Comparison of ENCODE assay signal across 1 cellular context in the genomic region with DNA sequence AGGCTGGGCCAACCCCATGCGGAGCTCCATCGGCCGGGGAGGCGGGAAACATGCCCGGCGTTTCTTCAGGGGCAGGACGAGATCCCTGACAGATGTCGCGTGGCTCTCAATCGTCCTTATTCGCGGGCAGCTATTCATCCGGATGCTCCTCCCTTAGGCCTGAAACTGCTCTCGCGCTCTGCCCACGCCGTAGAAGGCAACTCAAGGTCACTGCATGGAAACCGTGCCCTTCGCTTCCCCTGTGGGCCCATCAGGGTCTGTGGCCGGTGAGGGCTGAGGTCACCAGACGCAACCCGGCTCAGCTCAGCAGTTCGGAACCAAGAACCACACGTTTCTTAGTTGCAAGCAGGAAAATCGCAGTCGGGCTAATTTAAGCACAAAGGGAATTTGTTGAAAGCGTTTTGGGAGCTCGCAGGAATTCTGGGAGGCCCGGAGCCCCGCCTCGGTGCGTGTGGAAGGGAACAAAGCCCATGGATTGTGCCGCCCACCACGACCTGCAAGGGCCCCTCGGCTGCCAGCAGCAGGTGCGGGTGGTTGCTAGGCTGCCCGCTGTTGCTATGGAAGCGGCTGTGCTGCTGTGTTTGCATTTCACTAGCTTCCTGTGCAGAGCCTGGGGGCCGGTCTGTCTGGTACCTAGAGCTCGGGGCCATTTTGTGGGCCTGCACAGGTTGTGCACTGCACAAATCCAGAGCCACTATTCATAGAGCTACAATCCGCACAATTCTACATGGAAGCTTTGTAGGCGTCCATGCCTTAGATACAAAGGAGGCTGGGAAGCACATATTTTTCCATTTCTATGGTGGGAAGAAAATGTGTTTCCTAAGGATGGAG.
TF ChIP-seq lines count a peak whose summit lies in the region.

No MANE protein-coding gene starts in this region.

TF ChIP-seq in K562, 482 proteins besides CTCF, POLR2A, EP300 and RAD21:
- TF ChIP-seq, protein P1, sequence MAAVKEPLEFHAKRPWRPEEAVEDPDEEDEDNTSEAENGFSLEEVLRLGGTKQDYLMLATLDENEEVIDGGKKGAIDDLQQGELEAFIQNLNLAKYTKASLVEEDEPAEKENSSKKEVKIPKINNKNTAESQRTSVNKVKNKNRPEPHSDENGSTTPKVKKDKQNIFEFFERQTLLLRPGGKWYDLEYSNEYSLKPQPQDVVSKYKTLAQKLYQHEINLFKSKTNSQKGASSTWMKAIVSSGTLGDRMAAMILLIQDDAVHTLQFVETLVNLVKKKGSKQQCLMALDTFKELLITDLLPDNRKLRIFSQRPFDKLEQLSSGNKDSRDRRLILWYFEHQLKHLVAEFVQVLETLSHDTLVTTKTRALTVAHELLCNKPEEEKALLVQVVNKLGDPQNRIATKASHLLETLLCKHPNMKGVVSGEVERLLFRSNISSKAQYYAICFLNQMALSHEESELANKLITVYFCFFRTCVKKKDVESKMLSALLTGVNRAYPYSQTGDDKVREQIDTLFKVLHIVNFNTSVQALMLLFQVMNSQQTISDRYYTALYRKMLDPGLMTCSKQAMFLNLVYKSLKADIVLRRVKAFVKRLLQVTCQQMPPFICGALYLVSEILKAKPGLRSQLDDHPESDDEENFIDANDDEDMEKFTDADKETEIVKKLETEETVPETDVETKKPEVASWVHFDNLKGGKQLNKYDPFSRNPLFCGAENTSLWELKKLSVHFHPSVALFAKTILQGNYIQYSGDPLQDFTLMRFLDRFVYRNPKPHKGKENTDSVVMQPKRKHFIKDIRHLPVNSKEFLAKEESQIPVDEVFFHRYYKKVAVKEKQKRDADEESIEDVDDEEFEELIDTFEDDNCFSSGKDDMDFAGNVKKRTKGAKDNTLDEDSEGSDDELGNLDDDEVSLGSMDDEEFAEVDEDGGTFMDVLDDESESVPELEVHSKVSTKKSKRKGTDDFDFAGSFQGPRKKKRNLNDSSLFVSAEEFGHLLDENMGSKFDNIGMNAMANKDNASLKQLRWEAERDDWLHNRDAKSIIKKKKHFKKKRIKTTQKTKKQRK (IDR thresholded peaks at IDR 0.05; ENCODE audit: borderline replicate concordance, low read depth, low read length): no peak
- TF ChIP-seq YY1 (IDR thresholded peaks at IDR 0.05; ENCODE audit: borderline replicate concordance in 1 of 3, control insufficient read depth in 1 of 3, extremely low read depth in 1 of 3, insufficient read depth in 3 of 3, insufficient read length in 1 of 3, insufficient replicate concordance in 2 of 3, low read depth in 1 of 3, low read length in 2 of 3) (peak in 2 of 3 experiments; percentile 44 to 57), SREBF1 (IDR thresholded peaks at IDR 0.05; ENCODE audit: borderline replicate concordance, low read depth, low read length) (no peak), NR4A1 (CRISPR knock-in tag; IDR thresholded peaks at IDR 0.05) (peak; percentile 20; the same call in 1 of the 2 replicates), NR4A1 (tag; IDR thresholded peaks at IDR 0.05) (no peak), RFX1 (IDR thresholded peaks at IDR 0.05) (peak; percentile 82), ZNF316 (IDR thresholded peaks at IDR 0.05) (no peak), PHB2 (IDR thresholded peaks at IDR 0.05; ENCODE audit: low read depth) (no peak), PYGO2 (tag; IDR thresholded peaks at IDR 0.05) (no peak)
- TF ChIP-seq, protein P2, sequence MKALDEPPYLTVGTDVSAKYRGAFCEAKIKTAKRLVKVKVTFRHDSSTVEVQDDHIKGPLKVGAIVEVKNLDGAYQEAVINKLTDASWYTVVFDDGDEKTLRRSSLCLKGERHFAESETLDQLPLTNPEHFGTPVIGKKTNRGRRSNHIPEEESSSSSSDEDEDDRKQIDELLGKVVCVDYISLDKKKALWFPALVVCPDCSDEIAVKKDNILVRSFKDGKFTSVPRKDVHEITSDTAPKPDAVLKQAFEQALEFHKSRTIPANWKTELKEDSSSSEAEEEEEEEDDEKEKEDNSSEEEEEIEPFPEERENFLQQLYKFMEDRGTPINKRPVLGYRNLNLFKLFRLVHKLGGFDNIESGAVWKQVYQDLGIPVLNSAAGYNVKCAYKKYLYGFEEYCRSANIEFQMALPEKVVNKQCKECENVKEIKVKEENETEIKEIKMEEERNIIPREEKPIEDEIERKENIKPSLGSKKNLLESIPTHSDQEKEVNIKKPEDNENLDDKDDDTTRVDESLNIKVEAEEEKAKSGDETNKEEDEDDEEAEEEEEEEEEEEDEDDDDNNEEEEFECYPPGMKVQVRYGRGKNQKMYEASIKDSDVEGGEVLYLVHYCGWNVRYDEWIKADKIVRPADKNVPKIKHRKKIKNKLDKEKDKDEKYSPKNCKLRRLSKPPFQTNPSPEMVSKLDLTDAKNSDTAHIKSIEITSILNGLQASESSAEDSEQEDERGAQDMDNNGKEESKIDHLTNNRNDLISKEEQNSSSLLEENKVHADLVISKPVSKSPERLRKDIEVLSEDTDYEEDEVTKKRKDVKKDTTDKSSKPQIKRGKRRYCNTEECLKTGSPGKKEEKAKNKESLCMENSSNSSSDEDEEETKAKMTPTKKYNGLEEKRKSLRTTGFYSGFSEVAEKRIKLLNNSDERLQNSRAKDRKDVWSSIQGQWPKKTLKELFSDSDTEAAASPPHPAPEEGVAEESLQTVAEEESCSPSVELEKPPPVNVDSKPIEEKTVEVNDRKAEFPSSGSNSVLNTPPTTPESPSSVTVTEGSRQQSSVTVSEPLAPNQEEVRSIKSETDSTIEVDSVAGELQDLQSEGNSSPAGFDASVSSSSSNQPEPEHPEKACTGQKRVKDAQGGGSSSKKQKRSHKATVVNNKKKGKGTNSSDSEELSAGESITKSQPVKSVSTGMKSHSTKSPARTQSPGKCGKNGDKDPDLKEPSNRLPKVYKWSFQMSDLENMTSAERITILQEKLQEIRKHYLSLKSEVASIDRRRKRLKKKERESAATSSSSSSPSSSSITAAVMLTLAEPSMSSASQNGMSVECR (CRISPR knock-in tag; IDR thresholded peaks at IDR 0.05): no peak
- TF ChIP-seq, protein P3, sequence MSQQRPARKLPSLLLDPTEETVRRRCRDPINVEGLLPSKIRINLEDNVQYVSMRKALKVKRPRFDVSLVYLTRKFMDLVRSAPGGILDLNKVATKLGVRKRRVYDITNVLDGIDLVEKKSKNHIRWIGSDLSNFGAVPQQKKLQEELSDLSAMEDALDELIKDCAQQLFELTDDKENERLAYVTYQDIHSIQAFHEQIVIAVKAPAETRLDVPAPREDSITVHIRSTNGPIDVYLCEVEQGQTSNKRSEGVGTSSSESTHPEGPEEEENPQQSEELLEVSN (IDR thresholded peaks at IDR 0.05; ENCODE audit: borderline replicate concordance in 1 of 2, extremely low read depth in 1 of 2, insufficient read depth in 1 of 2, insufficient read length in 1 of 2, low read depth in 1 of 2, low read length in 1 of 2, poor library complexity in 1 of 2, severe bottlenecking in 1 of 2): peak in 1 of 2 experiments; percentile 20
